30 cellular contexts compared by ENCODE assay signal in genomic region chr11:133337905-133338536, GRCh38.
DNase-seq lines count a peak whose midpoint lies in the region; ATAC-seq and TF ChIP-seq lines count a peak whose summit lies in the region.
"Had no signal": no experiment of that assay in that cellular context is flagged by ENCODE, and none has a peak within 500 bp of the region (broad histone marks: within the 10 kb centered on the region; RNA-seq: fewer than 3 reads in every experiment).

No MANE protein-coding gene starts in this region.

- H3K27me3 ChIP-seq in HUES6 (ENCODE audit: control insufficient read depth, insufficient read depth, low read length) (no peaks in the 10 kb centered on the region), dorsolateral prefrontal cortex (no peaks in the 10 kb centered on the region), right cardiac atrium (ENCODE audit: control insufficient read depth, insufficient read depth) (no peaks in the 10 kb centered on the region)
- H3K27me3 ChIP-seq: SJCRH30, suprapubic skin had no signal

- 68% methylated on average over 8 of the region's 8 CpGs for WGBS in right cardiac atrium

- H3K9me3 ChIP-seq in HUES6 (ENCODE audit: control insufficient read depth, insufficient read depth, low read depth, low read length), result no peaks in the 10 kb centered on the region
- H3K9me3 ChIP-seq in right cardiac atrium (ENCODE audit: control insufficient read depth, low read length), result no peaks in the 10 kb centered on the region
- H3K9me3 ChIP-seq: A549, mucosa of descending colon, SJCRH30, suprapubic skin had no signal

- intact Hi-C loops in dorsolateral prefrontal cortex (cut with DNase I), result no loop called here
- intact Hi-C loops in right cardiac atrium (cut with DNase I), result no loop called here

- peak overlapping the region; percentile 37; the same call in 1 of the 2 replicates for H3K27ac ChIP-seq in HUES6 (ENCODE audit: low read depth, low read length)
- peak overlapping the region in 50 of 59 donors; percentile 6 to 87 (median 64) for H3K27ac ChIP-seq in dorsolateral prefrontal cortex
- no peak overlapping the region for H3K27ac ChIP-seq in right cardiac atrium (ENCODE audit: low read length)
- H3K27ac ChIP-seq: A549, coronary artery, SJCRH30, skin epidermis, suprapubic skin, VCaP had no signal

- H3K27me3 Mint-ChIP-seq in neural crest cell (ENCODE audit: low read depth), result no peaks in the 10 kb centered on the region
- no peaks in the 10 kb centered on the region for H3K27me3 Mint-ChIP-seq in stimulated activated memory B cell treated with anti-CD40 and anti-IgM and Interleukin-4, amounts not matched to agents 10 μg/mL and 1 μg/mL and 100 μg/mL, for 72 hours
- H3K27me3 Mint-ChIP-seq: activated naive CD4-positive, alpha-beta T cell treated with anti-CD3 and anti-CD28 coated beads, Interleukin-2, amount 50 U/mL, for 24 hours; IgD-negative memory B cell had no signal

- peaks cover 11% of the 10 kb centered on the region for H3K9me3 Mint-ChIP-seq in neural crest cell
- H3K9me3 Mint-ChIP-seq in stimulated activated memory B cell treated with anti-CD40 and anti-IgM and Interleukin-4, amounts not matched to agents 10 μg/mL and 1 μg/mL and 100 μg/mL, for 72 hours, result peaks cover 8% of the 10 kb centered on the region

- H3K27ac Mint-ChIP-seq in neural crest cell (ENCODE audit: unreplicated experiment), result no peak overlapping the region
- H3K27ac Mint-ChIP-seq in stimulated activated memory B cell treated with anti-CD40 and anti-IgM and Interleukin-4, amounts not matched to agents 10 μg/mL and 1 μg/mL and 100 μg/mL, for 72 hours, result no peak overlapping the region
- H3K27ac Mint-ChIP-seq: activated naive CD4-positive, alpha-beta T cell treated with anti-CD3 and anti-CD28 coated beads, Interleukin-2, amount 50 U/mL, for 24 hours; IgD-negative memory B cell; natural killer cell had no signal

- H3K4me1 ChIP-seq in HUES6 (ENCODE audit: control insufficient read depth, insufficient read depth, low read length) (peaks cover 12% of the 10 kb centered on the region), right cardiac atrium (ENCODE audit: control insufficient read depth, insufficient read depth, low read length) (no peaks in the 10 kb centered on the region)
- H3K4me1 ChIP-seq: A549, SJCRH30, suprapubic skin had no signal

- H3K4me1 Mint-ChIP-seq in neural crest cell, result peaks cover 43% of the 10 kb centered on the region
- no peaks in the 10 kb centered on the region for H3K4me1 Mint-ChIP-seq in stimulated activated memory B cell treated with anti-CD40 and anti-IgM and Interleukin-4, amounts not matched to agents 10 μg/mL and 1 μg/mL and 100 μg/mL, for 72 hours
- H3K4me1 Mint-ChIP-seq: activated naive CD4-positive, alpha-beta T cell treated with anti-CD3 and anti-CD28 coated beads, Interleukin-2, amount 50 U/mL, for 24 hours; IgD-negative memory B cell; natural killer cell had no signal

- no peak for TF ChIP-seq CTCF in dorsolateral prefrontal cortex (IDR thresholded peaks at IDR 0.05 in 54 of 56, conservative IDR thresholded peaks at IDR 0.05 in 2 of 56; ENCODE audit: low read depth in 1 of 56, partially characterized antibody in 56 of 56)
- TF ChIP-seq CTCF in neural crest cell (conservative IDR thresholded peaks at IDR 0.05), result no peak

- H3K4me3 ChIP-seq in HUES6 (ENCODE audit: low read depth, low read length) (no peak overlapping the region), dorsolateral prefrontal cortex (no peak overlapping the region), right cardiac atrium (ENCODE audit: low read length) (no peak overlapping the region)
- H3K4me3 ChIP-seq: A549, coronary artery, lung, mucosa of descending colon, SJCRH30, skin epidermis, suprapubic skin had no signal

- no peaks in the 10 kb centered on the region for H3K36me3 ChIP-seq in HUES6 (ENCODE audit: control insufficient read depth, insufficient read depth, low read length)
- H3K36me3 ChIP-seq: SJCRH30, suprapubic skin had no signal

- DNase-seq in NCI-H69 (lab: John Stamatoyannopoulos, UW) (peak; percentile 4), dorsolateral prefrontal cortex (no peak), neural crest cell (ENCODE audit: low read depth, low spot score) (no peak), NCI-H510A (lab: John Stamatoyannopoulos, UW) (no peak), right cardiac atrium (no peak)
- DNase-seq: activated CD4-positive, alpha-beta T cell treated with anti-CD3 and anti-CD28 coated beads for 4 hours; amniotic stem cell; DMS79 treated with DMSO at 0.1 percent for 48 hours; GF-D8; mucosa of descending colon; MV-4-11; natural killer cell; NCI-H1694; NCI-H2171 treated with DMSO at 0.1 percent for 48 hours; SJCRH30; stimulated activated naive CD4-positive, alpha-beta T cell treated with Interleukin-2 at 50 U/mL for 16 hours; SW 1271; T-helper 9 cell had no signal

- ATAC-seq in GM21825 (IDR thresholded peaks at IDR 0.05; ENCODE audit: unreplicated experiment), result no peak
- ATAC-seq in right cardiac atrium, result no peak
- ATAC-seq in stimulated activated memory B cell treated with anti-CD40 and anti-IgM and Interleukin-4, amounts not matched to agents 10 μg/mL and 1 μg/mL and 100 μg/mL, for 72 hours, result no peak
- ATAC-seq: A549, esophagus mucosa, mucosa of descending colon, natural killer cell had no signal

- no peak overlapping the region for H3K9ac ChIP-seq in HUES6 (ENCODE audit: low read length)

- peak overlapping the region; percentile 56 for H3K4me3 Mint-ChIP-seq in neural crest cell
- no peak overlapping the region for H3K4me3 Mint-ChIP-seq in stimulated activated memory B cell treated with anti-CD40 and anti-IgM and Interleukin-4, amounts not matched to agents 10 μg/mL and 1 μg/mL and 100 μg/mL, for 72 hours
- H3K4me3 Mint-ChIP-seq: activated naive CD4-positive, alpha-beta T cell treated with anti-CD3 and anti-CD28 coated beads, Interleukin-2, amount 50 U/mL, for 24 hours; IgD-negative memory B cell; natural killer cell had no signal

- peaks cover 3% of the 10 kb centered on the region for H3K36me3 Mint-ChIP-seq in neural crest cell (ENCODE audit: low read depth)
- no peaks in the 10 kb centered on the region for H3K36me3 Mint-ChIP-seq in stimulated activated memory B cell treated with anti-CD40 and anti-IgM and Interleukin-4, amounts not matched to agents 10 μg/mL and 1 μg/mL and 100 μg/mL, for 72 hours
- H3K36me3 Mint-ChIP-seq: activated naive CD4-positive, alpha-beta T cell treated with anti-CD3 and anti-CD28 coated beads, Interleukin-2, amount 50 U/mL, for 24 hours; IgD-negative memory B cell; natural killer cell had no signal
